8 cellular contexts compared by ENCODE assay signal in the genomic region with DNA sequence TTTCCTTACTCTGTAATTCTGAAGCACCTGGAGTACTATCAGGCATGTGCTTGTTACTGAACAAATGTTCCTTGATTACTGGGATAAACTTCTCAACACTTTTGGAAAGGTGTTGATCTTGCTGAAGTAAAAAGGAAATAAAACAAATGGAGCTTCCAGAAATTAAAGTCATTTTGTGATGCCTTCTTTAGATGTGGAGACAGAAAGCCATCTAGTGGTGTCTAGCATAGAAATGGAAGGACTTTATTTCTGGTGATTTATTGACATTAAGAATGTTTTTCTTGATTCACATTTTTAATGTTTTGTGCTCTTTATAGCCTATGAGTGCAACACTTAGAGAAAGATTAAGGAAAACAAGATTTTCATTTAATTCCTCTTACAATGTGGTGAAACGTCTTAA. TPM values are rescaled to one million over a fixed set of nuclear protein-coding genes. Genes with fewer than 3 reads are reported as not detected.
DNase-seq lines count a peak whose midpoint lies in the region; ATAC-seq, FAIRE-seq and TF ChIP-seq lines count a peak whose summit lies in the region.

No MANE protein-coding gene starts in this region.

- no peaks in the 10 kb centered on the region for H3K27me3 Mint-ChIP-seq in progenitor cell of endocrine pancreas

- FAIRE-seq in colon (lab: Jason Lieb, UNC): peak; percentile 71

- no peaks in the 10 kb centered on the region for H3K36me3 Mint-ChIP-seq in progenitor cell of endocrine pancreas (ENCODE audit: insufficient read depth)

- peaks cover 11% of the 10 kb centered on the region for H3K4me1 Mint-ChIP-seq in progenitor cell of endocrine pancreas (ENCODE audit: low read depth)

- H3K4me3 Mint-ChIP-seq in progenitor cell of endocrine pancreas (ENCODE audit: low read depth): peak overlapping the region; percentile 89

- ATAC-seq in HG02970 (IDR thresholded peaks at IDR 0.05; ENCODE audit: low FRiP score, unreplicated experiment): no peak

- no peak overlapping the region for H3K27ac Mint-ChIP-seq in progenitor cell of endocrine pancreas

- H3K9me3 Mint-ChIP-seq in progenitor cell of endocrine pancreas (ENCODE audit: low read depth): no peaks in the 10 kb centered on the region

- TF ChIP-seq CTCF in progenitor cell of endocrine pancreas (IDR thresholded peaks at IDR 0.05; ENCODE audit: unreplicated experiment): no peak

- DNase-seq in NOMO-1 treated with DMSO at 0.1 percent for 48 hours (lab: John Stamatoyannopoulos, UW; ENCODE audit: unreplicated experiment) (peak; percentile 5), NOMO-1 (lab: John Stamatoyannopoulos, UW; ENCODE audit: unreplicated experiment in 2 of 2) (no peak), NAMALWA (ENCODE audit: low spot score) (peak; percentile 57), progenitor cell of endocrine pancreas (ENCODE audit: low spot score, unreplicated experiment) (no peak), GOT3 (lab: John Stamatoyannopoulos, UW) (no peak), NCI-H524 (lab: John Stamatoyannopoulos, UW) (no peak)

RNA-seq across cellular contexts. Expression of a gene that starts 1.4 kb away (rescaled TPM):
- 6.9 and 7.1 TPM in 2 replicates for total RNA-seq in progenitor cell of endocrine pancreas

RNA-seq across cellular contexts. Expression of a gene that starts 37.7 kb away (rescaled TPM):
- total RNA-seq in progenitor cell of endocrine pancreas: 0.78 and 0.86 TPM in 2 replicates

Comparison
In these comparisons a context has a peak if more than half of its experiments do, and no peak if none do; other contexts are left out.
1. DNase-seq: peak in NOMO-1 treated with DMSO at 0.1 percent for 48 hours (single experiment) and NAMALWA (single experiment); none in NOMO-1 (0 of 2), progenitor cell of endocrine pancreas (single experiment), GOT3 (single experiment) and NCI-H524 (0 of 2).